1 cellular context compared by ENCODE assay signal in the genomic region with DNA sequence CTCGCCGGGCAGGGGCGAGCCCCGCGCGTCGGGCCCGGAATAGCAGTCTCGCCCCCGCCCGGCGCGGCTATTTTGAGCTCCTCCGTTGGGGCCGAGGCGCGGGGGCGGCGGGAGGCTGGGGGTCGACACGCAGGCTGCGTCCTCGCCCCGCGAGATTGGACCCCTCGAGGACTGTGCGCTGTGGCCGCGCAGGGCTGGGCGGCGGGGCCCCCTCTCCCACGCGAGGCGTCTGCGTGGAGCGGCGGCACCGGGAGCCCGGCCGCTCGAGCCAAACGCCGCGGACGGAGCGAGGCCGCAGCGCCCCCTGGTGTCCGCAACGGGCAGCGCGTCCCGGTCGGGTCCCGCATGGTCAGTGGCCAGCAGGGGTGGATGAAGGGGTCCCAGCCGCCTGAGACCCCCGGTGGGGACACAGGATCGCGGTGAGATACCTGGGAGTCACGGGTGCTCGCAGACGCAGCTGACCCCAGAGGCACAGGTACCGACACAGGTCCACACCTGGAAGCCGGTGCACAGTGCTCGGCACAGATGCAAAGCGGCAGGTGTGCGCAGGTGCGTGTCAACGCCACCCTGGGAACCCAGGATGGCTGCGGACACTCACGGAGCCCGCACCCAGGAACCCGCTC.
A peak's percentile ranks its signal among the peaks of the same experiment; 100 is the strongest.
TF ChIP-seq lines count a peak whose summit lies in the region.

No MANE protein-coding gene starts in this region.

TF ChIP-seq in HepG2, 621 proteins besides CTCF, POLR2A, EP300 and RAD21 (continued from another document and continues in another):
- TF ChIP-seq, protein P1, sequence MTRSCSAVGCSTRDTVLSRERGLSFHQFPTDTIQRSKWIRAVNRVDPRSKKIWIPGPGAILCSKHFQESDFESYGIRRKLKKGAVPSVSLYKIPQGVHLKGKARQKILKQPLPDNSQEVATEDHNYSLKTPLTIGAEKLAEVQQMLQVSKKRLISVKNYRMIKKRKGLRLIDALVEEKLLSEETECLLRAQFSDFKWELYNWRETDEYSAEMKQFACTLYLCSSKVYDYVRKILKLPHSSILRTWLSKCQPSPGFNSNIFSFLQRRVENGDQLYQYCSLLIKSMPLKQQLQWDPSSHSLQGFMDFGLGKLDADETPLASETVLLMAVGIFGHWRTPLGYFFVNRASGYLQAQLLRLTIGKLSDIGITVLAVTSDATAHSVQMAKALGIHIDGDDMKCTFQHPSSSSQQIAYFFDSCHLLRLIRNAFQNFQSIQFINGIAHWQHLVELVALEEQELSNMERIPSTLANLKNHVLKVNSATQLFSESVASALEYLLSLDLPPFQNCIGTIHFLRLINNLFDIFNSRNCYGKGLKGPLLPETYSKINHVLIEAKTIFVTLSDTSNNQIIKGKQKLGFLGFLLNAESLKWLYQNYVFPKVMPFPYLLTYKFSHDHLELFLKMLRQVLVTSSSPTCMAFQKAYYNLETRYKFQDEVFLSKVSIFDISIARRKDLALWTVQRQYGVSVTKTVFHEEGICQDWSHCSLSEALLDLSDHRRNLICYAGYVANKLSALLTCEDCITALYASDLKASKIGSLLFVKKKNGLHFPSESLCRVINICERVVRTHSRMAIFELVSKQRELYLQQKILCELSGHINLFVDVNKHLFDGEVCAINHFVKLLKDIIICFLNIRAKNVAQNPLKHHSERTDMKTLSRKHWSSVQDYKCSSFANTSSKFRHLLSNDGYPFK (CRISPR knock-in tag; IDR thresholded peaks at IDR 0.05; ENCODE audit: borderline replicate concordance) = no peak
- TF ChIP-seq NR1H2 (CRISPR knock-in tag; IDR thresholded peaks at IDR 0.05; ENCODE audit: borderline replicate concordance, low read depth) (no peak), ZBTB8A (CRISPR knock-in tag; IDR thresholded peaks at IDR 0.05; ENCODE audit: borderline replicate concordance, low read depth) (no peak), REPIN1 (CRISPR knock-in tag; IDR thresholded peaks at IDR 0.05; ENCODE audit: borderline replicate concordance, low read depth) (no peak), NCOA5 (CRISPR knock-in tag; IDR thresholded peaks at IDR 0.05) (no peak), ISX (CRISPR knock-in tag; conservative IDR thresholded peaks at IDR 0.05) (no peak), ZNF670 (CRISPR knock-in tag; IDR thresholded peaks at IDR 0.05; ENCODE audit: borderline replicate concordance) (no peak), MIER2 (CRISPR knock-in tag; IDR thresholded peaks at IDR 0.05) (no peak), ZNF354B (CRISPR knock-in tag; IDR thresholded peaks at IDR 0.05) (no peak), SETDB1 (CRISPR knock-in tag; IDR thresholded peaks at IDR 0.05; ENCODE audit: borderline replicate concordance) (no peak), DRAP1 (CRISPR knock-in tag; IDR thresholded peaks at IDR 0.05) (no peak), HMG20B (CRISPR knock-in tag; conservative IDR thresholded peaks at IDR 0.05) (no peak), MYNN (CRISPR knock-in tag; IDR thresholded peaks at IDR 0.05; ENCODE audit: low read depth) (no peak), RARG (CRISPR knock-in tag; IDR thresholded peaks at IDR 0.05; ENCODE audit: low read depth) (no peak), KLF12 (CRISPR knock-in tag; IDR thresholded peaks at IDR 0.05; ENCODE audit: borderline replicate concordance) (no peak), SP140L (CRISPR knock-in tag; IDR thresholded peaks at IDR 0.05; ENCODE audit: borderline replicate concordance) (no peak), TAF15 (IDR thresholded peaks at IDR 0.05; ENCODE audit: low read depth, low read length, poor library complexity, severe bottlenecking) (no peak), FOSL1 (CRISPR knock-in tag; IDR thresholded peaks at IDR 0.05; ENCODE audit: borderline replicate concordance) (no peak), NCOA2 (CRISPR knock-in tag; IDR thresholded peaks at IDR 0.05) (peak; percentile 15; the same call in 1 of the 2 replicates), ZNF296 (CRISPR knock-in tag; conservative IDR thresholded peaks at IDR 0.05) (0 out of 2 replicates have a peak, but pooled peaks have one; percentile 23), PHF20 (CRISPR knock-in tag; IDR thresholded peaks at IDR 0.05) (no peak), MZF1 (CRISPR knock-in tag; IDR thresholded peaks at IDR 0.05; ENCODE audit: borderline replicate concordance) (no peak), TSC22D2 (CRISPR knock-in tag; IDR thresholded peaks at IDR 0.05; ENCODE audit: borderline replicate concordance) (peak; percentile 63; the same call in 1 of the 2 replicates), CSRNP2 (CRISPR knock-in tag; conservative IDR thresholded peaks at IDR 0.05; ENCODE audit: low read depth) (no peak), ZNF276 (CRISPR knock-in tag; IDR thresholded peaks at IDR 0.05; ENCODE audit: low read depth) (no peak), ZNF225 (CRISPR knock-in tag; IDR thresholded peaks at IDR 0.05) (no peak), ZNF460 (CRISPR knock-in tag; IDR thresholded peaks at IDR 0.05; ENCODE audit: borderline replicate concordance) (no peak), HCFC1 (IDR thresholded peaks at IDR 0.05; ENCODE audit: low read depth, low read length) (no peak), PBX2 (CRISPR knock-in tag; IDR thresholded peaks at IDR 0.05) (no peak), POLR2AphosphoS2 (IDR thresholded peaks at IDR 0.05; ENCODE audit: low read depth, low read length) (no peak), ZNF784 (CRISPR knock-in tag; IDR thresholded peaks at IDR 0.05; ENCODE audit: borderline replicate concordance) (no peak; the same call in 1 of the 2 replicates), TMF1 (CRISPR knock-in tag; IDR thresholded peaks at IDR 0.05; ENCODE audit: low read depth) (0 out of 2 replicates have a peak, but pooled peaks have one; percentile 28), BRCA1 (CRISPR knock-in tag; IDR thresholded peaks at IDR 0.05) (no peak), ATM (IDR thresholded peaks at IDR 0.05; ENCODE audit: borderline replicate concordance) (no peak), ARNT (IDR thresholded peaks at IDR 0.05) (no peak), GTF2F1 (IDR thresholded peaks at IDR 0.05; ENCODE audit: low read length) (no peak), ZBTB1 (CRISPR knock-in tag; IDR thresholded peaks at IDR 0.05; ENCODE audit: borderline replicate concordance) (no peak), ZMYM3 (CRISPR knock-in tag; IDR thresholded peaks at IDR 0.05) (no peak), ZEB1 (IDR thresholded peaks at IDR 0.05; ENCODE audit: insufficient replicate concordance, low read depth) (peak; percentile 58), FOXO1 (CRISPR knock-in tag; IDR thresholded peaks at IDR 0.05) (0 out of 2 replicates have a peak, but pooled peaks have one; percentile 12), IRX3 (CRISPR knock-in tag; IDR thresholded peaks at IDR 0.05; ENCODE audit: borderline replicate concordance, low read depth) (no peak), ZNF770 (CRISPR knock-in tag; IDR thresholded peaks at IDR 0.05) (no peak), ZNF256 (CRISPR knock-in tag; conservative IDR thresholded peaks at IDR 0.05) (no peak), HNF4G (IDR thresholded peaks at IDR 0.05; ENCODE audit: borderline replicate concordance, low read depth, low read length) (no peak), HNF4G (CRISPR knock-in tag; IDR thresholded peaks at IDR 0.05; ENCODE audit: borderline replicate concordance, low read depth) (peak; percentile 52; the same call in 1 of the 2 replicates)
- TF ChIP-seq, protein P2, sequence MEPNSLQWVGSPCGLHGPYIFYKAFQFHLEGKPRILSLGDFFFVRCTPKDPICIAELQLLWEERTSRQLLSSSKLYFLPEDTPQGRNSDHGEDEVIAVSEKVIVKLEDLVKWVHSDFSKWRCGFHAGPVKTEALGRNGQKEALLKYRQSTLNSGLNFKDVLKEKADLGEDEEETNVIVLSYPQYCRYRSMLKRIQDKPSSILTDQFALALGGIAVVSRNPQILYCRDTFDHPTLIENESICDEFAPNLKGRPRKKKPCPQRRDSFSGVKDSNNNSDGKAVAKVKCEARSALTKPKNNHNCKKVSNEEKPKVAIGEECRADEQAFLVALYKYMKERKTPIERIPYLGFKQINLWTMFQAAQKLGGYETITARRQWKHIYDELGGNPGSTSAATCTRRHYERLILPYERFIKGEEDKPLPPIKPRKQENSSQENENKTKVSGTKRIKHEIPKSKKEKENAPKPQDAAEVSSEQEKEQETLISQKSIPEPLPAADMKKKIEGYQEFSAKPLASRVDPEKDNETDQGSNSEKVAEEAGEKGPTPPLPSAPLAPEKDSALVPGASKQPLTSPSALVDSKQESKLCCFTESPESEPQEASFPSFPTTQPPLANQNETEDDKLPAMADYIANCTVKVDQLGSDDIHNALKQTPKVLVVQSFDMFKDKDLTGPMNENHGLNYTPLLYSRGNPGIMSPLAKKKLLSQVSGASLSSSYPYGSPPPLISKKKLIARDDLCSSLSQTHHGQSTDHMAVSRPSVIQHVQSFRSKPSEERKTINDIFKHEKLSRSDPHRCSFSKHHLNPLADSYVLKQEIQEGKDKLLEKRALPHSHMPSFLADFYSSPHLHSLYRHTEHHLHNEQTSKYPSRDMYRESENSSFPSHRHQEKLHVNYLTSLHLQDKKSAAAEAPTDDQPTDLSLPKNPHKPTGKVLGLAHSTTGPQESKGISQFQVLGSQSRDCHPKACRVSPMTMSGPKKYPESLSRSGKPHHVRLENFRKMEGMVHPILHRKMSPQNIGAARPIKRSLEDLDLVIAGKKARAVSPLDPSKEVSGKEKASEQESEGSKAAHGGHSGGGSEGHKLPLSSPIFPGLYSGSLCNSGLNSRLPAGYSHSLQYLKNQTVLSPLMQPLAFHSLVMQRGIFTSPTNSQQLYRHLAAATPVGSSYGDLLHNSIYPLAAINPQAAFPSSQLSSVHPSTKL (CRISPR knock-in tag; IDR thresholded peaks at IDR 0.05) = no peak
- TF ChIP-seq, protein P3, sequence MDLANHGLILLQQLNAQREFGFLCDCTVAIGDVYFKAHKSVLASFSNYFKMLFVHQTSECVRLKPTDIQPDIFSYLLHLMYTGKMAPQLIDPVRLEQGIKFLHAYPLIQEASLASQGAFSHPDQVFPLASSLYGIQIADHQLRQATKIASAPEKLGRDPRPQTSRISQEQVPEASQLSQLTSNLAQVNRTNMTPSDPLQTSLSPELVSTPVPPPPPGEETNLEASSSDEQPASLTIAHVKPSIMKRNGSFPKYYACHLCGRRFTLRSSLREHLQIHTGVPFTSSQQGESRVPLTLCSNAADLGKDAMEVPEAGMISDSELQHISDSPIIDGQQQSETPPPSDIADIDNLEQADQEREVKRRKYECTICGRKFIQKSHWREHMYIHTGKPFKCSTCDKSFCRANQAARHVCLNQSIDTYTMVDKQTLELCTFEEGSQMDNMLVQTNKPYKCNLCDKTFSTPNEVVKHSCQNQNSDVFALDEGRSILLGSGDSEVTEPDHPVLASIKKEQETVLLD (CRISPR knock-in tag; IDR thresholded peaks at IDR 0.05; ENCODE audit: low read depth) = no peak
- TF ChIP-seq, protein P4, sequence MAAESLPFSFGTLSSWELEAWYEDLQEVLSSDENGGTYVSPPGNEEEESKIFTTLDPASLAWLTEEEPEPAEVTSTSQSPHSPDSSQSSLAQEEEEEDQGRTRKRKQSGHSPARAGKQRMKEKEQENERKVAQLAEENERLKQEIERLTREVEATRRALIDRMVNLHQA (CRISPR knock-in tag; IDR thresholded peaks at IDR 0.05) = no peak
